In the genomic region with DNA sequence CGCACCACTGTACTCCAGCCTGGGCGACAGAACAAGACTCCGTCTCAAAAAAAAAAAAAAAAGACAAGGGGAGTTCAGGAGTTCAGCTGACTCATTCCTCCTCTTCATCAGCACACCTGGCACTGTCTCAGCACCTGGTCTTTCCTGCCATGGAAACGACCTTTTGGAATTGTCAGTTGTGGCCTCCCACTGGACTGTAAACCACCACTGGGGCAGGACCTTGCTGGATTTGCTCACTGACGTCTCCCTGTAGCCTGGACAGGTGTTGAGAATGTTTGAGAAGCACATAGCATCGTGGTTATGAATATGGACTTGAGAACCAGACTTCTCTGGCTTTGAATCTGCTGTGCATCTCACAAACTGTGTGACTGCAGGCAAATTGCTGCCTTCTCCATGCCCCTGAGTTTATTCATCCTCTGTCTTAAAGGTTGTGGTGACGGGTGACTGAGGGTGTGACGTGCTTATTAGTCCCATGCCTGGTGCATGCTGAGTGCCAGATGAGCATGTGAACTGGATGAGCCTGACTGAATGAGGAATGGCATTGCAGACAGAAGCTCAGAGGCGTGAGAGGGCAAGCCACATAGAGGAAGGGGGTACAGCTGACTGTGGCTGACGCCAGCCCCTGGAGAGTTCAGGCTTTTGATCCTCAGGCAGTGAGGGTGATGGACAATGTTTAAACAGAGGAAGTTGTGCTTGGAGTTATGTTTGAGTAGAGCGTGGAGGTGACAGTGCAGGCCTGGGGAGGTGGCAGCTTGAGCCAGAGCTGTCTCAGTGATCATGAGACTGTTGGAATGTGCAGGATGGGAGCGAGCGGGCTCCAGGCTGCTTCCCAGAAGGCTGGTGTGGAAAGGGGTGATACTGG, we compare ENCODE assay signal across 8 cellular contexts. TPM values are rescaled to one million over a fixed set of nuclear protein-coding genes. Genes with fewer than 3 reads are reported as not detected.
DNase-seq lines count a peak whose midpoint lies in the region; ATAC-seq and TF ChIP-seq lines count a peak whose summit lies in the region.

No MANE protein-coding gene starts in this region.

- H3K9me3 ChIP-seq in OCI-LY1 (ENCODE audit: low read length): no peaks in the 10 kb centered on the region
- H3K9me3 ChIP-seq in endodermal cell (ENCODE audit: control insufficient read depth, low read length): no peaks in the 10 kb centered on the region
- no peaks in the 10 kb centered on the region for H3K9me3 ChIP-seq in osteoblast (ENCODE audit: low read depth, low read length)

- peak overlapping the region; percentile 6 for H3K27ac Mint-ChIP-seq in endodermal cell

- no peaks in the 10 kb centered on the region for H3K27me3 ChIP-seq in OCI-LY1 (ENCODE audit: insufficient read depth, low read length)
- no peaks in the 10 kb centered on the region for H3K27me3 ChIP-seq in endodermal cell (ENCODE audit: control insufficient read depth, insufficient read depth, low read length, poor library complexity, severe bottlenecking)
- no peaks in the 10 kb centered on the region for H3K27me3 ChIP-seq in osteoblast (ENCODE audit: insufficient read depth, low read length)

- H3F3A ChIP-seq in OCI-LY1 (ENCODE audit: insufficient read depth, low read length): 0 out of 2 replicates have a peak, but pooled peaks cover 4% of the 10 kb centered on the region

- H3K4me2 ChIP-seq in OCI-LY1 (ENCODE audit: low read length) (peak overlapping the region; percentile 2; the same call in 1 of the 2 replicates), osteoblast (ENCODE audit: insufficient read depth, low read length) (peak overlapping the region; percentile 73)

- H3K27me3 Mint-ChIP-seq in endodermal cell (ENCODE audit: insufficient read depth): no peaks in the 10 kb centered on the region

- H3K9ac ChIP-seq in OCI-LY1 (ENCODE audit: low read length): no peak overlapping the region; the same call in 1 of the 2 replicates
- no peak overlapping the region for H3K9ac ChIP-seq in endodermal cell (ENCODE audit: extremely low read depth, low read length, poor library complexity, severe bottlenecking)

- peaks cover 5% of the 10 kb centered on the region for H3K36me3 Mint-ChIP-seq in endodermal cell (ENCODE audit: low read depth)

- H3K79me2 ChIP-seq in OCI-LY1 (ENCODE audit: insufficient read depth, low read length) (no peaks in the 10 kb centered on the region), osteoblast (ENCODE audit: insufficient read depth, low read length) (peaks cover 81% of the 10 kb centered on the region)

- peaks cover 86% of the 10 kb centered on the region for H3K4me1 ChIP-seq in OCI-LY1 (ENCODE audit: insufficient read depth, low read length, severe bottlenecking)
- H3K4me1 ChIP-seq in endodermal cell (ENCODE audit: control insufficient read depth, insufficient read depth, low read length): peaks cover 3% of the 10 kb centered on the region
- peaks cover 69% of the 10 kb centered on the region for H3K4me1 ChIP-seq in osteoblast (ENCODE audit: insufficient read depth, low read length)

- H2AFZ ChIP-seq in OCI-LY1 (ENCODE audit: low read length) (no peak overlapping the region), osteoblast (ENCODE audit: low read length) (no peak overlapping the region)

- no peaks in the 10 kb centered on the region for H3K9me2 ChIP-seq in OCI-LY1 (ENCODE audit: low read depth, low read length)

- H3K4me3 ChIP-seq in OCI-LY1 (ENCODE audit: low read depth, low read length, poor library complexity, severe bottlenecking): no peak overlapping the region
- H3K4me3 ChIP-seq in endodermal cell (ENCODE audit: low read length): no peak overlapping the region
- H3K4me3 ChIP-seq in osteoblast (ENCODE audit: insufficient read depth, low read length): no peak overlapping the region

- ATAC-seq in GM18870 (IDR thresholded peaks at IDR 0.05; ENCODE audit: unreplicated experiment) (no peak), GM21360 (IDR thresholded peaks at IDR 0.05; ENCODE audit: unreplicated experiment) (no peak)

- H3K4me3 Mint-ChIP-seq in endodermal cell: no peak overlapping the region

- H4K20me1 ChIP-seq in OCI-LY1 (ENCODE audit: insufficient read depth, low read length) (no peaks in the 10 kb centered on the region), osteoblast (ENCODE audit: insufficient read depth, low read length) (peaks cover 15% of the 10 kb centered on the region)

- no peak for TF ChIP-seq CTCF in OCI-LY1 (IDR thresholded peaks at IDR 0.05; ENCODE audit: low read length)
- no peak for TF ChIP-seq CTCF in endodermal cell (conservative IDR thresholded peaks at IDR 0.05)
- no peak for TF ChIP-seq CTCF in osteoblast (IDR thresholded peaks at IDR 0.05; ENCODE audit: extremely low read depth, low read depth, low read length)

- H3K36me3 ChIP-seq in OCI-LY1 (ENCODE audit: insufficient read depth, low read length): peaks cover 2% of the 10 kb centered on the region; the same call in 1 of the 2 replicates
- H3K36me3 ChIP-seq in endodermal cell (ENCODE audit: control insufficient read depth, insufficient read depth, low read length): no peaks in the 10 kb centered on the region
- H3K36me3 ChIP-seq in osteoblast (ENCODE audit: insufficient read depth, low read length): peaks cover 13% of the 10 kb centered on the region

- H3K9me3 Mint-ChIP-seq in endodermal cell: no peaks in the 10 kb centered on the region

- H3K4me1 Mint-ChIP-seq in endodermal cell: peaks cover 23% of the 10 kb centered on the region

- 81 to 94% methylated on average over 8 to 13 of the region's 13 CpGs for WGBS in endodermal cell (ENCODE audit: insufficient coverage in 1 of 2, insufficient read length in 1 of 2), 2 experiments

- peak; percentile 72 for DNase-seq in Daoy (ENCODE audit: low read depth)
- DNase-seq in endodermal cell: no peak
- DNase-seq in osteoblast (ENCODE audit: insufficient read length, low spot score, missing footprints): peak; percentile 92
- no peak for DNase-seq in NCI-H187 treated with DMSO at 0.1 percent for 48 hours (lab: John Stamatoyannopoulos, UW)
- DNase-seq in NCI-H1105 (lab: John Stamatoyannopoulos, UW): no peak

- H3K27ac ChIP-seq in OCI-LY1 (ENCODE audit: low read depth, low read length, poor library complexity, severe bottlenecking): peak overlapping the region; percentile 96
- H3K27ac ChIP-seq in endodermal cell (ENCODE audit: low read depth, low read length): no peak overlapping the region
- peak overlapping the region; percentile 99 for H3K27ac ChIP-seq in osteoblast (ENCODE audit: low read depth, low read length)

RNA-seq across cellular contexts. Expression of gene TOM1, which starts 12.7 kb away (rescaled TPM):
- 19.9 and 25.8 TPM in 2 replicates for total RNA-seq in Daoy (2014; rRNA removed; shearing (Covaris generic))
- total RNA-seq in endodermal cell: 10 to 100 TPM; 31.3 to 33.3 TPM
- 21.3 TPM for polyA plus RNA-seq in endodermal cell (2013, experiment 1 of 2)
- 21.2 TPM for polyA plus RNA-seq in endodermal cell (2013, experiment 2 of 2)
- total RNA-seq in osteoblast: 118 and 131 TPM in 2 replicates

RNA-seq across cellular contexts. Expression of gene HMGXB4, which starts 55.1 kb away (rescaled TPM):
- total RNA-seq in Daoy (2014; rRNA removed; shearing (Covaris generic)): 10.3 and 11.0 TPM in 2 replicates
- total RNA-seq in endodermal cell: 10 to 100 TPM; 36.2 to 58.9 TPM
- 49.8 TPM for polyA plus RNA-seq in endodermal cell (2013, experiment 1 of 2)
- 50.5 TPM for polyA plus RNA-seq in endodermal cell (2013, experiment 2 of 2)
- total RNA-seq in osteoblast: 19.2 and 20.9 TPM in 2 replicates

Comparison
In these comparisons a context has a peak if more than half of its experiments do, and no peak if none do; other contexts are left out.
1. DNase-seq: peak in Daoy (single experiment) and osteoblast (single experiment); none in endodermal cell (single experiment), NCI-H187 treated with DMSO at 0.1 percent for 48 hours (single experiment) and NCI-H1105 (single experiment).